1 cellular context compared by ENCODE assay signal in the genomic region with DNA sequence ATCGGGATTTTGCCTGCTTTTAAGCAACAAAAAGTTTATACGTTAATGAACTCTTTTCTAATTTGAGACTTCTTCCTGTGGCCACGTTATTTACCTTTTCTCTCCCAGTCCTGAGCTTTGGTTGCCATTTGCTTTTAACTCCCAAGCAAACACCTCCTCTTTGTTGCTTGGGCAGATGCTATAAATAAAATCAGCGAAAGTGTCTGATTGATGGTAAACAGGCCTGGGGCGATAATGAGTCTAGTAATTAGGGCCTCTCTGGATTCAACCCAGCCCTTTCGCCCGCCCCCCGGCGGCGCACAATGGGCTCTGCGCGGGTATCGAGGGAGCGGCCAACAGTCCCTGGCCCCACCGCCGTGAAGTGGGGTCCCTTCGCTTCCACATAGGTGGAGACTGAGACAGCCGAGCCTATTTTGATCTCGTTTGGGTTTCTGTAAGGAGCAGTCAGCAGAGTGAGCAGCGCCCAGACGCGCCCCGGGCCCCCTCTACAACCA.
TF ChIP-seq lines count a peak whose summit lies in the region.

No MANE protein-coding gene starts in this region.

TF ChIP-seq in H1, 55 proteins besides CTCF, POLR2A, EP300 and RAD21:
- TF ChIP-seq TAF1 (IDR thresholded peaks at IDR 0.05; ENCODE audit: low read depth, low read length) (no peak), KDM1A (IDR thresholded peaks at IDR 0.05; ENCODE audit: borderline replicate concordance, low read length) (no peak), RXRA (IDR thresholded peaks at IDR 0.05; ENCODE audit: insufficient read depth, low read depth, low read length) (no peak), POLR2AphosphoS5 (IDR thresholded peaks at IDR 0.05; ENCODE audit: low read depth, low read length) (no peak), SP1 (IDR thresholded peaks at IDR 0.05; ENCODE audit: low read depth, low read length) (no peak), TEAD4 (IDR thresholded peaks at IDR 0.05; ENCODE audit: low read depth, low read length) (no peak), KDM5A (IDR thresholded peaks at IDR 0.05; ENCODE audit: low read length) (no peak), NRF1 (IDR thresholded peaks at IDR 0.05; ENCODE audit: low read depth, low read length) (no peak), GABPA (IDR thresholded peaks at IDR 0.05; ENCODE audit: borderline replicate concordance, insufficient read depth, low read length) (no peak), CHD1 (IDR thresholded peaks at IDR 0.05; ENCODE audit: low read depth, low read length) (no peak), BRCA1 (IDR thresholded peaks at IDR 0.05; ENCODE audit: low read depth, low read length) (no peak)
- TF ChIP-seq, protein P1, sequence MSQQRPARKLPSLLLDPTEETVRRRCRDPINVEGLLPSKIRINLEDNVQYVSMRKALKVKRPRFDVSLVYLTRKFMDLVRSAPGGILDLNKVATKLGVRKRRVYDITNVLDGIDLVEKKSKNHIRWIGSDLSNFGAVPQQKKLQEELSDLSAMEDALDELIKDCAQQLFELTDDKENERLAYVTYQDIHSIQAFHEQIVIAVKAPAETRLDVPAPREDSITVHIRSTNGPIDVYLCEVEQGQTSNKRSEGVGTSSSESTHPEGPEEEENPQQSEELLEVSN (IDR thresholded peaks at IDR 0.05): no peak
TF ChIP-seq in H1: peak in this region for 0.
